Comparison of ENCODE assay signal across 16 cellular contexts in genomic region chr7:130365093-130365492, GRCh38. TPM values are rescaled to one million over a fixed set of nuclear protein-coding genes. Genes with fewer than 3 reads are reported as not detected.
A peak's percentile ranks its signal among the peaks of the same experiment; 100 is the strongest.
DNase-seq lines count a peak whose midpoint lies in the region; ATAC-seq, FAIRE-seq and TF ChIP-seq lines count a peak whose summit lies in the region.
"Had no signal": no experiment of that assay in that cellular context is flagged by ENCODE, and none has a peak within 500 bp of the region (broad histone marks: within the 10 kb centered on the region; RNA-seq: fewer than 3 reads in every experiment).

No MANE protein-coding gene starts in this region.

- peaks cover 8% of the 10 kb centered on the region for H3K9me3 Mint-ChIP-seq in activated naive CD8-positive, alpha-beta T cell treated with anti-CD3 and anti-CD28 coated beads for 36 hours
- peaks cover 14% of the 10 kb centered on the region for H3K9me3 Mint-ChIP-seq in nephron progenitor cell
- H3K9me3 Mint-ChIP-seq in type B pancreatic cell, result no peaks in the 10 kb centered on the region

- TF ChIP-seq CTCF in nephron progenitor cell (IDR thresholded peaks at IDR 0.05) (no peak), type B pancreatic cell (conservative IDR thresholded peaks at IDR 0.05) (no peak)

- H3K27ac ChIP-seq in substantia nigra (ENCODE audit: low read depth, low read length, poor library complexity, severe bottlenecking), result no peak overlapping the region
- H3K27ac ChIP-seq: esophagus muscularis mucosa had no signal

- H3K4me1 Mint-ChIP-seq in activated naive CD8-positive, alpha-beta T cell treated with anti-CD3 and anti-CD28 coated beads for 36 hours, result peaks cover 46% of the 10 kb centered on the region
- peaks cover 68% of the 10 kb centered on the region for H3K4me1 Mint-ChIP-seq in nephron progenitor cell
- H3K4me1 Mint-ChIP-seq in type B pancreatic cell (ENCODE audit: unreplicated experiment), result peaks cover 50% of the 10 kb centered on the region

- peaks cover 6% of the 10 kb centered on the region for H3K36me3 Mint-ChIP-seq in activated naive CD8-positive, alpha-beta T cell treated with anti-CD3 and anti-CD28 coated beads for 36 hours
- peaks cover 8% of the 10 kb centered on the region for H3K36me3 Mint-ChIP-seq in nephron progenitor cell (ENCODE audit: low read depth)
- H3K36me3 Mint-ChIP-seq in type B pancreatic cell, result peaks cover 4% of the 10 kb centered on the region
- H3K36me3 Mint-ChIP-seq: T-cell had no signal

- H3K27ac Mint-ChIP-seq in activated naive CD8-positive, alpha-beta T cell treated with anti-CD3 and anti-CD28 coated beads for 36 hours, result no peak overlapping the region
- peak overlapping the region; percentile 37 for H3K27ac Mint-ChIP-seq in nephron progenitor cell
- peak overlapping the region; percentile 86 for H3K27ac Mint-ChIP-seq in type B pancreatic cell
- H3K27ac Mint-ChIP-seq: stimulated activated naive CD8-positive, alpha-beta T cell treated with anti-CD3 and anti-CD28 coated beads, Interleukin-15, Interleukin-2, amounts not matched to agents 100 ng/mL and 50 ng/mL, for 24 hours; T-cell had no signal

- H3K4me3 Mint-ChIP-seq in activated naive CD8-positive, alpha-beta T cell treated with anti-CD3 and anti-CD28 coated beads for 36 hours, result peak overlapping the region; percentile 19
- H3K4me3 Mint-ChIP-seq in nephron progenitor cell (peak overlapping the region; percentile 33), type B pancreatic cell (peak overlapping the region; percentile 44)
- H3K4me3 Mint-ChIP-seq: stimulated activated naive CD8-positive, alpha-beta T cell treated with anti-CD3 and anti-CD28 coated beads, Interleukin-15, Interleukin-2, amounts not matched to agents 100 ng/mL and 50 ng/mL, for 24 hours had no signal

- no peak for FAIRE-seq in RCC 7860 (lab: Jason Lieb, UNC)
- FAIRE-seq: colon had no signal

- DNase-seq in NCI-H748 (lab: John Stamatoyannopoulos, UW; ENCODE audit: unreplicated experiment), result peak; percentile 77
- no peak for DNase-seq in NCI-H748 treated with DMSO at 0.1 percent for 48 hours (lab: John Stamatoyannopoulos, UW)
- DNase-seq in activated naive CD8-positive, alpha-beta T cell treated with anti-CD3 and anti-CD28 coated beads for 36 hours, result no peak
- no peak for DNase-seq in nephron progenitor cell
- no peak for DNase-seq in type B pancreatic cell (ENCODE audit: extremely low spot score, unreplicated experiment)
- no peak for DNase-seq in substantia nigra (lab: John Stamatoyannopoulos, UW)
- no peak for DNase-seq in RCC 7860 (ENCODE audit: low spot score)
- DNase-seq: activated CD4-positive, CD25-positive, alpha-beta regulatory T cell; activated CD8-positive, alpha-beta memory T cell treated with anti-CD3 and anti-CD28 coated beads, Interleukin-2, amount 50 U/mL, for 4 hours; left colon had no signal

- no peak for ATAC-seq in GM21619 (IDR thresholded peaks at IDR 0.05; ENCODE audit: unreplicated experiment)
- ATAC-seq: T-cell had no signal

- H3K27me3 Mint-ChIP-seq in activated naive CD8-positive, alpha-beta T cell treated with anti-CD3 and anti-CD28 coated beads for 36 hours, result no peaks in the 10 kb centered on the region
- H3K27me3 Mint-ChIP-seq in nephron progenitor cell (ENCODE audit: low read depth, poor library complexity) (no peaks in the 10 kb centered on the region), type B pancreatic cell (no peaks in the 10 kb centered on the region)
- H3K27me3 Mint-ChIP-seq: stimulated activated naive CD8-positive, alpha-beta T cell treated with anti-CD3 and anti-CD28 coated beads, Interleukin-15, Interleukin-2, amounts not matched to agents 100 ng/mL and 50 ng/mL, for 24 hours; T-cell had no signal

RNA-seq across cellular contexts. Expression of gene CPA1, which starts 15.2 kb away (rescaled TPM):
- total RNA-seq in activated naive CD8-positive, alpha-beta T cell treated with anti-CD3 and anti-CD28 coated beads for 36 hours, result not detected
- 0.41 TPM in 1 of 2 replicates, not detected in the other for total RNA-seq in type B pancreatic cell (ENCODE audit: low replicate concordance)
- total RNA-seq: esophagus muscularis mucosa, M059J had no signal

RNA-seq across cellular contexts. Expression of gene CPA5, which starts 20.5 kb away (rescaled TPM):
- total RNA-seq in activated naive CD8-positive, alpha-beta T cell treated with anti-CD3 and anti-CD28 coated beads for 36 hours, result 1 to 10 TPM; 3.5 to 3.6 TPM
- 0.68 TPM in 1 of 2 replicates, not detected in the other for total RNA-seq in type B pancreatic cell (ENCODE audit: low replicate concordance)
- total RNA-seq: esophagus muscularis mucosa, left colon, M059J had no signal
